8 cellular contexts compared by ENCODE assay signal in the genomic region with DNA sequence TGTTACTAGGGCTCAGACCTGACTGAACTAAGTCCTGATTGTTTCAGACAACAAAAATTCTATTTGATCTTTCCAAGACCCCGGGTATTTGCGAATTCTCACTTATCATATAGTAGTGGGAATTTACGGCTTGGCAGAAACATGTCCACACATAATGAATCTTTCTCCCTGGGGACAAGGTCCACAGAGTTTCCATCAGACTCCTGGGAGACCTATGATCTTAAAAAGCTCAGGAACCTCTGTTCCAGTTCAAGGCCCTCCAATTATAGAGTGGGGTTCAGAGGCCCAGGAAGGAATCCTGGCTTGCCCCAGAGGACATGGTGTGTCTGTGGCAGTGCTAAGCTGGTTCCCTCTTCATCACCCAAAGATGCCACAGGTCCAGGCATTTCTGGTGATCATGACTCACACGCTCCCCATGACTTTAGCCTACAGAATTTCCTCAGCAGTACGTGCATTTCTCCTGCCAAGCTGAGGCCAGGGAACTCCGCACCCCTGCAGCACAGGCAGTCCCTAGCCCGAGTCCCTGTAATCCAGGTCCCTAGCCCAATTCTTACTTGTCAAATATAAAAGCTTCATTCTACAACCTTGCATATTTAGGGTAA. TPM values are rescaled to one million over a fixed set of nuclear protein-coding genes. Genes with fewer than 3 reads are reported as not detected.
A peak's percentile ranks its signal among the peaks of the same experiment; 100 is the strongest.
DNase-seq lines count a peak whose midpoint lies in the region; ATAC-seq and TF ChIP-seq lines count a peak whose summit lies in the region.

No MANE protein-coding gene starts in this region.

- no peaks in the 10 kb centered on the region for H3K9me3 ChIP-seq in SK-N-SH
- no peaks in the 10 kb centered on the region for H3K9me3 ChIP-seq in skeletal muscle tissue (ENCODE audit: control insufficient read depth in 3 of 3, low read length in 3 of 3)

- H3K9me3 Mint-ChIP-seq in progenitor cell of endocrine pancreas (ENCODE audit: low read depth) = no peaks in the 10 kb centered on the region

- H3K4me3 ChIP-seq in SK-N-SH (ENCODE audit: low read depth in 2 of 2, low read length in 1 of 2) = no peak overlapping the region
- H3K4me3 ChIP-seq in skeletal muscle tissue (ENCODE audit: low read length in 3 of 3) = peak overlapping the region in 1 of 3 donors; percentile 1

- H3K4me1 ChIP-seq in SK-N-SH (ENCODE audit: control insufficient read depth in 1 of 2, insufficient read depth in 2 of 2, low read depth in 1 of 2, low read length in 1 of 2) = peaks cover 24 to 31% of the 10 kb centered on the region in 2 experiments; a peak in 3 of 4 replicates
- H3K4me1 ChIP-seq in skeletal muscle tissue (ENCODE audit: control insufficient read depth in 3 of 3, insufficient read depth in 3 of 3, low read length in 3 of 3) = peaks cover 41 to 64% (median 52%) of the 10 kb centered on the region in 3 donors

- no peaks in the 10 kb centered on the region for H3K27me3 ChIP-seq in SK-N-SH (ENCODE audit: insufficient read depth)
- H3K27me3 ChIP-seq in skeletal muscle tissue (ENCODE audit: control insufficient read depth in 3 of 3, insufficient read depth in 3 of 3, low read length in 3 of 3) = no peaks in the 10 kb centered on the region

- TF ChIP-seq EP300 in SK-N-SH (IDR thresholded peaks at IDR 0.05; ENCODE audit: borderline replicate concordance in 1 of 2, low read depth in 1 of 2, low read length in 1 of 2) = no peak

- H3K4me2 ChIP-seq in SK-N-SH = peak overlapping the region; percentile 54; the same call in 1 of the 2 replicates

- H3K4me1 Mint-ChIP-seq in progenitor cell of endocrine pancreas (ENCODE audit: low read depth) = peaks cover 9% of the 10 kb centered on the region

- WGBS in SK-N-SH (ENCODE audit: low lambda C conversion rate) = 70% methylated on average over 7 of the region's 7 CpGs

- H3K27ac Mint-ChIP-seq in progenitor cell of endocrine pancreas = no peak overlapping the region

- H4K20me1 ChIP-seq in SK-N-SH (ENCODE audit: insufficient read depth) = peaks cover 30% of the 10 kb centered on the region

- no peak for TF ChIP-seq RAD21 in SK-N-SH (IDR thresholded peaks at IDR 0.05; ENCODE audit: low read length)

- H3K4me3 Mint-ChIP-seq in progenitor cell of endocrine pancreas (ENCODE audit: low read depth) = no peak overlapping the region

- peak; percentile 14 for TF ChIP-seq POLR2A in GM18505 (IDR thresholded peaks at IDR 0.05; ENCODE audit: borderline replicate concordance, extremely low read depth, insufficient read depth, insufficient read length)

- no peak for TF ChIP-seq CTCF in SK-N-SH (IDR thresholded peaks at IDR 0.05)
- TF ChIP-seq CTCF in progenitor cell of endocrine pancreas (IDR thresholded peaks at IDR 0.05; ENCODE audit: unreplicated experiment) = no peak
- no peak for TF ChIP-seq CTCF in GM20000 (IDR thresholded peaks at IDR 0.05; ENCODE audit: extremely low read depth, missing control alignments)

- H3K27ac ChIP-seq in SK-N-SH (ENCODE audit: low read depth in 2 of 2, low read length in 1 of 2) (peak overlapping the region in 1 of 2 experiments; percentile 51; a peak in 2 of 4 replicates), skeletal muscle tissue (ENCODE audit: low read depth, low read length) (peak overlapping the region; percentile 38)

- no peaks in the 10 kb centered on the region for H3F3A ChIP-seq in SK-N-SH (replicated peaks; ENCODE audit: insufficient read depth)

- DNase-seq in SK-N-SH = no peak
- peak; percentile 54 for DNase-seq in fibroblast of peridontal ligament (ENCODE audit: extremely low read depth)
- DNase-seq in NAMALWA (ENCODE audit: low spot score) = no peak
- no peak for DNase-seq in progenitor cell of endocrine pancreas (ENCODE audit: low spot score, unreplicated experiment)
- DNase-seq in GM20000 (ENCODE audit: low spot score) = no peak

- no peaks in the 10 kb centered on the region for H3K9me2 ChIP-seq in SK-N-SH

- H3K36me3 Mint-ChIP-seq in progenitor cell of endocrine pancreas (ENCODE audit: insufficient read depth) = peaks cover 4% of the 10 kb centered on the region

- CTCF ChIA-PET in SK-N-SH (lab: Yijun Ruan, JAX) = interaction anchor here (0.7 to 6.2 kb wide), 7 partner anchors 9 to 526 kb away, joined by 3 to 47 read pairs (median 3); a partner anchor contains a TSS

- no peaks in the 10 kb centered on the region for H3K27me3 Mint-ChIP-seq in progenitor cell of endocrine pancreas

- H3K9ac ChIP-seq in SK-N-SH (no peak overlapping the region), skeletal muscle tissue (ENCODE audit: low read depth in 1 of 3, low read length in 3 of 3) (no peak overlapping the region)

- H3K36me3 ChIP-seq in SK-N-SH (replicated peaks in 1 of 2; ENCODE audit: control insufficient read depth in 1 of 2, insufficient read depth in 2 of 2, low read length in 1 of 2) = no peaks in the 10 kb centered on the region
- no peaks in the 10 kb centered on the region for H3K36me3 ChIP-seq in skeletal muscle tissue (ENCODE audit: control insufficient read depth in 3 of 3, insufficient read depth in 3 of 3, low read length in 3 of 3)

- ATAC-seq in GM18505 (IDR thresholded peaks at IDR 0.05; ENCODE audit: unreplicated experiment) = no peak
- no peak for ATAC-seq in HG02981 (IDR thresholded peaks at IDR 0.05; ENCODE audit: unreplicated experiment)

- H2AFZ ChIP-seq in SK-N-SH (ENCODE audit: low read depth) = no peak overlapping the region

- peaks cover 93% of the 10 kb centered on the region for H3K79me2 ChIP-seq in SK-N-SH (ENCODE audit: insufficient read depth)

- POLR2A ChIA-PET in SK-N-SH (lab: Yijun Ruan, JAX) = interaction anchor here (0.6 kb wide), 1 partner anchor 8 kb away, joined by 3 read pairs; no protein-coding TSS in a partner anchor

TF ChIP-seq in SK-N-SH, 30 proteins besides CTCF, POLR2A, EP300 and RAD21 (continues in another document):
- TF ChIP-seq ELF1 (IDR thresholded peaks at IDR 0.05) = no peak
- no peak for TF ChIP-seq SMC3 (IDR thresholded peaks at IDR 0.05; ENCODE audit: low read depth, low read length)
- TF ChIP-seq, protein P1, sequence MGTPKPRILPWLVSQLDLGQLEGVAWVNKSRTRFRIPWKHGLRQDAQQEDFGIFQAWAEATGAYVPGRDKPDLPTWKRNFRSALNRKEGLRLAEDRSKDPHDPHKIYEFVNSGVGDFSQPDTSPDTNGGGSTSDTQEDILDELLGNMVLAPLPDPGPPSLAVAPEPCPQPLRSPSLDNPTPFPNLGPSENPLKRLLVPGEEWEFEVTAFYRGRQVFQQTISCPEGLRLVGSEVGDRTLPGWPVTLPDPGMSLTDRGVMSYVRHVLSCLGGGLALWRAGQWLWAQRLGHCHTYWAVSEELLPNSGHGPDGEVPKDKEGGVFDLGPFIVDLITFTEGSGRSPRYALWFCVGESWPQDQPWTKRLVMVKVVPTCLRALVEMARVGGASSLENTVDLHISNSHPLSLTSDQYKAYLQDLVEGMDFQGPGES (IDR thresholded peaks at IDR 0.05; ENCODE audit: low read depth, low read length) = no peak
- TF ChIP-seq, protein P2, sequence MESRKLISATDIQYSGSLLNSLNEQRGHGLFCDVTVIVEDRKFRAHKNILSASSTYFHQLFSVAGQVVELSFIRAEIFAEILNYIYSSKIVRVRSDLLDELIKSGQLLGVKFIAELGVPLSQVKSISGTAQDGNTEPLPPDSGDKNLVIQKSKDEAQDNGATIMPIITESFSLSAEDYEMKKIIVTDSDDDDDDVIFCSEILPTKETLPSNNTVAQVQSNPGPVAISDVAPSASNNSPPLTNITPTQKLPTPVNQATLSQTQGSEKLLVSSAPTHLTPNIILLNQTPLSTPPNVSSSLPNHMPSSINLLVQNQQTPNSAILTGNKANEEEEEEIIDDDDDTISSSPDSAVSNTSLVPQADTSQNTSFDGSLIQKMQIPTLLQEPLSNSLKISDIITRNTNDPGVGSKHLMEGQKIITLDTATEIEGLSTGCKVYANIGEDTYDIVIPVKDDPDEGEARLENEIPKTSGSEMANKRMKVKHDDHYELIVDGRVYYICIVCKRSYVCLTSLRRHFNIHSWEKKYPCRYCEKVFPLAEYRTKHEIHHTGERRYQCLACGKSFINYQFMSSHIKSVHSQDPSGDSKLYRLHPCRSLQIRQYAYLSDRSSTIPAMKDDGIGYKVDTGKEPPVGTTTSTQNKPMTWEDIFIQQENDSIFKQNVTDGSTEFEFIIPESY (IDR thresholded peaks at IDR 0.05; ENCODE audit: borderline replicate concordance, low read depth) = no peak
- TF ChIP-seq TCF12 (IDR thresholded peaks at IDR 0.05) = peak; percentile 28; the same call in 1 of the 2 replicates
- TF ChIP-seq RFX5 (IDR thresholded peaks at IDR 0.05; ENCODE audit: low read length) = no peak
- TF ChIP-seq MEF2A (IDR thresholded peaks at IDR 0.05; ENCODE audit: borderline replicate concordance, low read depth) = no peak
- TF ChIP-seq, protein P3, sequence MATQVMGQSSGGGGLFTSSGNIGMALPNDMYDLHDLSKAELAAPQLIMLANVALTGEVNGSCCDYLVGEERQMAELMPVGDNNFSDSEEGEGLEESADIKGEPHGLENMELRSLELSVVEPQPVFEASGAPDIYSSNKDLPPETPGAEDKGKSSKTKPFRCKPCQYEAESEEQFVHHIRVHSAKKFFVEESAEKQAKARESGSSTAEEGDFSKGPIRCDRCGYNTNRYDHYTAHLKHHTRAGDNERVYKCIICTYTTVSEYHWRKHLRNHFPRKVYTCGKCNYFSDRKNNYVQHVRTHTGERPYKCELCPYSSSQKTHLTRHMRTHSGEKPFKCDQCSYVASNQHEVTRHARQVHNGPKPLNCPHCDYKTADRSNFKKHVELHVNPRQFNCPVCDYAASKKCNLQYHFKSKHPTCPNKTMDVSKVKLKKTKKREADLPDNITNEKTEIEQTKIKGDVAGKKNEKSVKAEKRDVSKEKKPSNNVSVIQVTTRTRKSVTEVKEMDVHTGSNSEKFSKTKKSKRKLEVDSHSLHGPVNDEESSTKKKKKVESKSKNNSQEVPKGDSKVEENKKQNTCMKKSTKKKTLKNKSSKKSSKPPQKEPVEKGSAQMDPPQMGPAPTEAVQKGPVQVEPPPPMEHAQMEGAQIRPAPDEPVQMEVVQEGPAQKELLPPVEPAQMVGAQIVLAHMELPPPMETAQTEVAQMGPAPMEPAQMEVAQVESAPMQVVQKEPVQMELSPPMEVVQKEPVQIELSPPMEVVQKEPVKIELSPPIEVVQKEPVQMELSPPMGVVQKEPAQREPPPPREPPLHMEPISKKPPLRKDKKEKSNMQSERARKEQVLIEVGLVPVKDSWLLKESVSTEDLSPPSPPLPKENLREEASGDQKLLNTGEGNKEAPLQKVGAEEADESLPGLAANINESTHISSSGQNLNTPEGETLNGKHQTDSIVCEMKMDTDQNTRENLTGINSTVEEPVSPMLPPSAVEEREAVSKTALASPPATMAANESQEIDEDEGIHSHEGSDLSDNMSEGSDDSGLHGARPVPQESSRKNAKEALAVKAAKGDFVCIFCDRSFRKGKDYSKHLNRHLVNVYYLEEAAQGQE (IDR thresholded peaks at IDR 0.05; ENCODE audit: low read depth, low read length) = no peak
- no peak for TF ChIP-seq POLR2AphosphoS5 (IDR thresholded peaks at IDR 0.05; ENCODE audit: low read depth, low read length)
- TF ChIP-seq MXI1 (IDR thresholded peaks at IDR 0.05; ENCODE audit: low read depth, low read length) = no peak
- TF ChIP-seq CHD2 (IDR thresholded peaks at IDR 0.05; ENCODE audit: low read length, partially characterized antibody) = no peak

RNA-seq across cellular contexts. Expression of a gene that starts 12.6 kb away (rescaled TPM):
- 26.2 and 27.0 TPM in 2 replicates for polyA plus RNA-seq in SK-N-SH (2012; rRNA removed)
- polyA plus RNA-seq in SK-N-SH (2012; cell fraction: cytosol; rRNA removed) = 16.1 and 21.6 TPM in 2 replicates
- 28.8 and 31.1 TPM in 2 replicates for polyA plus RNA-seq in SK-N-SH (2012; cell fraction: nucleus; rRNA removed)
- total RNA-seq in skeletal muscle tissue = 19.8 TPM
- total RNA-seq in progenitor cell of endocrine pancreas = 57.3 and 62.8 TPM in 2 replicates
